In the genomic region with DNA sequence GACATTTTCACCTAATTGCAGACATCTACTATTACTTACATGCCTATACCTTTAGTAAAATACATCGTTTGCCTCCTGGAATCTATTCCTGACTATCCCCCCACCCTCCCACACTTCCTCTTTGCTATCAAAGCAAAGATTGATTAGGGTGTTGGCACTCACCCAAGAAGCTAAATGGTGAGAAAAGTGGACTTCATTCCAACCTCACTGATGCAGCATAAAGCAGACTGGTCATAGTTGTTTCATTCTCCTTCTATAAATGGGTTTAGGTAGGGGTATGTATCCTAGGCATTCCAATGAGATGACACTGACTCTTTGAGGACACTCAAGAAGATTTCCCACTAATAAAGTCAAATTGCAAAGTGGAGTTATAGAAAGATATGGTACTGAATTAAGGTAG, we compare ENCODE assay signal across 22 cellular contexts.
"Had no signal": no experiment of that assay in that cellular context is flagged by ENCODE, and none has a peak within 500 bp of the region (broad histone marks: within the 10 kb centered on the region; RNA-seq: fewer than 3 reads in every experiment).

No MANE protein-coding gene starts in this region.

- DNase-seq: activated CD4-positive, alpha-beta T cell treated with anti-CD3 and anti-CD28 coated beads, Interleukin-2, amount 10 ng/mL, durations not matched to agents 7 days and 5 days; activated CD4-positive, CD25-positive, alpha-beta regulatory T cell treated with anti-CD3 and anti-CD28 coated beads, Interleukin-2, amount 50 U/mL, for 72 hours; activated CD8-positive, alpha-beta memory T cell treated with anti-CD3 and anti-CD28 coated beads, Interleukin-2, amount 10 ng/mL, durations not matched to agents 7 days and 5 days; activated CD8-positive, alpha-beta T cell treated with anti-CD3 and anti-CD28 coated beads for 36 hours; activated effector memory CD4-positive, alpha-beta T cell treated with anti-CD3 and anti-CD28 coated beads, Interleukin-2, amount 50 U/mL, for 16 hours; activated naive CD4-positive, alpha-beta T cell treated with anti-CD3 and anti-CD28 coated beads, Interleukin-2, amount 10 ng/mL, durations not matched to agents 7 days and 5 days; activated T-cell treated with anti-CD3 and anti-CD28 coated beads for 4 hours; amygdala; caudate nucleus; effector CD4-positive, alpha-beta T cell; left ventricle myocardium inferior; naive thymus-derived CD8-positive, alpha-beta T cell; stimulated activated CD4-positive, alpha-beta T cell treated with anti-CD3 and anti-CD28 coated beads, Interleukin-4, amount 100 ng/mL, for 24 hours; stimulated activated naive CD4-positive, alpha-beta T cell treated with Interleukin-2 at 50 U/mL for 16 hours; WERI-Rb-1 had no signal

- H3K27ac ChIP-seq: left ventricle myocardium inferior, thoracic aorta, vagina, WERI-Rb-1 had no signal

- ATAC-seq: activated CD8-positive, alpha-beta memory T cell treated with anti-CD3 and anti-CD28 coated beads, Interleukin-2, amount 10 ng/mL, durations not matched to agents 7 days and 5 days; activated CD8-positive, alpha-beta T cell treated with anti-CD3 and anti-CD28 coated beads for 36 hours; naive thymus-derived CD8-positive, alpha-beta T cell had no signal

- H3K36me3 Mint-ChIP-seq: activated CD8-positive, alpha-beta memory T cell treated with anti-CD3 and anti-CD28 coated beads, Interleukin-2, amount 10 ng/mL, durations not matched to agents 7 days and 5 days; activated naive CD4-positive, alpha-beta T cell treated with anti-CD3 and anti-CD28 coated beads, Interleukin-2, amount 10 ng/mL, durations not matched to agents 7 days and 5 days; brain; mesothelial cell of epicardium; naive thymus-derived CD8-positive, alpha-beta T cell had no signal

- H3K9me3 Mint-ChIP-seq: activated CD4-positive, alpha-beta T cell treated with anti-CD3 and anti-CD28 coated beads, Interleukin-2, amount 10 ng/mL, durations not matched to agents 7 days and 5 days; activated naive CD4-positive, alpha-beta T cell treated with anti-CD3 and anti-CD28 coated beads, Interleukin-2, amount 10 ng/mL, durations not matched to agents 7 days and 5 days; brain; dendritic cell treated with granulocyte-macrophage colony-stimulating factor and Interleukin-4, amounts not matched to agents 40 ng/mL and 50 ng/mL, for 4 days; type B pancreatic cell had no signal

- H3K9me3 ChIP-seq: left ventricle myocardium inferior, thoracic aorta, vagina had no signal

- H3K4me1 Mint-ChIP-seq: activated CD4-positive, alpha-beta T cell treated with anti-CD3 and anti-CD28 coated beads, Interleukin-2, amount 10 ng/mL, durations not matched to agents 7 days and 5 days; activated CD8-positive, alpha-beta memory T cell treated with anti-CD3 and anti-CD28 coated beads, Interleukin-2, amount 10 ng/mL, durations not matched to agents 7 days and 5 days; activated naive CD4-positive, alpha-beta T cell treated with anti-CD3 and anti-CD28 coated beads, Interleukin-2, amount 10 ng/mL, durations not matched to agents 7 days and 5 days; naive thymus-derived CD8-positive, alpha-beta T cell had no signal

- H3K4me1 ChIP-seq: left ventricle myocardium inferior, vagina had no signal

- H3K4me3 ChIP-seq: left ventricle myocardium inferior, thoracic aorta, vagina had no signal

- H3K27ac Mint-ChIP-seq: activated CD4-positive, alpha-beta T cell treated with anti-CD3 and anti-CD28 coated beads, Interleukin-2, amount 10 ng/mL, durations not matched to agents 7 days and 5 days; activated CD8-positive, alpha-beta memory T cell treated with anti-CD3 and anti-CD28 coated beads, Interleukin-2, amount 10 ng/mL, durations not matched to agents 7 days and 5 days; activated CD8-positive, alpha-beta T cell treated with anti-CD3 and anti-CD28 coated beads for 36 hours; activated naive CD4-positive, alpha-beta T cell treated with anti-CD3 and anti-CD28 coated beads, Interleukin-2, amount 10 ng/mL, durations not matched to agents 7 days and 5 days; brain; dendritic cell treated with granulocyte-macrophage colony-stimulating factor and Interleukin-4, amounts not matched to agents 40 ng/mL and 50 ng/mL, for 4 days; mesothelial cell of epicardium; naive thymus-derived CD8-positive, alpha-beta T cell; progenitor cell of endocrine pancreas; type B pancreatic cell had no signal

- H3K27me3 ChIP-seq: vagina had no signal

- H3K4me3 Mint-ChIP-seq: activated CD4-positive, alpha-beta T cell treated with anti-CD3 and anti-CD28 coated beads, Interleukin-2, amount 10 ng/mL, durations not matched to agents 7 days and 5 days; activated CD8-positive, alpha-beta memory T cell treated with anti-CD3 and anti-CD28 coated beads, Interleukin-2, amount 10 ng/mL, durations not matched to agents 7 days and 5 days; activated CD8-positive, alpha-beta T cell treated with anti-CD3 and anti-CD28 coated beads for 36 hours; activated naive CD4-positive, alpha-beta T cell treated with anti-CD3 and anti-CD28 coated beads, Interleukin-2, amount 10 ng/mL, durations not matched to agents 7 days and 5 days; brain; dendritic cell treated with granulocyte-macrophage colony-stimulating factor and Interleukin-4, amounts not matched to agents 40 ng/mL and 50 ng/mL, for 4 days; mesothelial cell of epicardium; naive thymus-derived CD8-positive, alpha-beta T cell; type B pancreatic cell had no signal

- H3K27me3 Mint-ChIP-seq: activated CD4-positive, alpha-beta T cell treated with anti-CD3 and anti-CD28 coated beads, Interleukin-2, amount 10 ng/mL, durations not matched to agents 7 days and 5 days; activated CD8-positive, alpha-beta memory T cell treated with anti-CD3 and anti-CD28 coated beads, Interleukin-2, amount 10 ng/mL, durations not matched to agents 7 days and 5 days; activated CD8-positive, alpha-beta T cell treated with anti-CD3 and anti-CD28 coated beads for 36 hours; activated naive CD4-positive, alpha-beta T cell treated with anti-CD3 and anti-CD28 coated beads, Interleukin-2, amount 10 ng/mL, durations not matched to agents 7 days and 5 days; brain; dendritic cell treated with granulocyte-macrophage colony-stimulating factor and Interleukin-4, amounts not matched to agents 40 ng/mL and 50 ng/mL, for 4 days; naive thymus-derived CD8-positive, alpha-beta T cell; progenitor cell of endocrine pancreas; type B pancreatic cell had no signal

- H3K36me3 ChIP-seq: left ventricle myocardium inferior, thoracic aorta, vagina, WERI-Rb-1 had no signal
